In genomic region chr6:36423101-36423824, GRCh38 we compare ENCODE assay signal across 8 cellular contexts. TPM values are rescaled to one million over a fixed set of nuclear protein-coding genes. Genes with fewer than 3 reads are reported as not detected.
DNase-seq lines count a peak whose midpoint lies in the region; ATAC-seq and TF ChIP-seq lines count a peak whose summit lies in the region.

No MANE protein-coding gene starts in this region.

- no peaks in the 10 kb centered on the region for H3K27me3 ChIP-seq in CD8-positive, alpha-beta T cell (ENCODE audit: insufficient read depth, low read length)
- no peaks in the 10 kb centered on the region for H3K27me3 ChIP-seq in dorsolateral prefrontal cortex

- peak; percentile 74 for TF ChIP-seq CTCF in CD8-positive, alpha-beta T cell (IDR thresholded peaks at IDR 0.05)
- peak; percentile 38 to 84 (median 70) for TF ChIP-seq CTCF in dorsolateral prefrontal cortex (IDR thresholded peaks at IDR 0.05 in 54 of 56, conservative IDR thresholded peaks at IDR 0.05 in 2 of 56; ENCODE audit: low read depth in 1 of 56, partially characterized antibody in 56 of 56)
- peak in 1 of 3 donors; percentile 56 for TF ChIP-seq CTCF in lower leg skin (IDR thresholded peaks at IDR 0.05)

- H3K4me1 ChIP-seq in CD8-positive, alpha-beta T cell (ENCODE audit: insufficient read depth, low read length): peaks cover 12% of the 10 kb centered on the region

- TF ChIP-seq POLR2A in lower leg skin (IDR thresholded peaks at IDR 0.05): no peak

- CTCF ChIA-PET in CD8-positive, alpha-beta T cell (lab: Charles Lee): interaction anchor here (0.6 to 1.7 kb wide), 20 partner anchors 8 to 336 kb away, joined by 3 to 7 read pairs (median 4); partner anchors contain the start of genes CDKN1A, KCTD20 and STK38

- peak overlapping the region; percentile 95 for H3K27ac Mint-ChIP-seq in CD8-positive, alpha-beta T cell

- 0 to 1% methylated on average over 39 to 51 of the region's 51 CpGs for WGBS in lower leg skin, 2 donors

- peak overlapping the region; percentile 95 for H3K4me3 Mint-ChIP-seq in CD8-positive, alpha-beta T cell

- no peaks in the 10 kb centered on the region for H3K9me3 Mint-ChIP-seq in CD8-positive, alpha-beta T cell

- DNase-seq in CD8-positive, alpha-beta T cell: peak; percentile 96 to 99 (median 98)
- DNase-seq in NCI-H774 (lab: John Stamatoyannopoulos, UW) (peak; percentile 97), dorsolateral prefrontal cortex (peak; percentile 96 to 99 (median 97)), lower leg skin (ENCODE audit: low spot score in 2 of 2) (peak; percentile 97 to 99)
- peak; percentile 98 to 99 for DNase-seq in activated CD4-positive, alpha-beta T cell treated with anti-CD3 and anti-CD28 coated beads, Interleukin-2, amount 50 U/mL, for 48 hours
- DNase-seq in stimulated activated CD4-positive, alpha-beta T cell treated with anti-CD3 and anti-CD28 coated beads, Interleukin-4, amount 100 ng/mL, for 4 hours: peak; percentile 97 to 98

- peaks cover 11% of the 10 kb centered on the region for H3K4me1 Mint-ChIP-seq in CD8-positive, alpha-beta T cell (ENCODE audit: low read depth)

- POLR2A ChIA-PET in CD8-positive, alpha-beta T cell (lab: Charles Lee): interaction anchor here (0.8 to 1.7 kb wide), 10 partner anchors 9 to 257 kb away, joined by 3 to 10 read pairs (median 4); partner anchors contain the start of genes CDKN1A, KCTD20 and PXT1

- H3K27me3 Mint-ChIP-seq in CD8-positive, alpha-beta T cell (ENCODE audit: low read depth): no peaks in the 10 kb centered on the region

- H3K36me3 ChIP-seq in CD8-positive, alpha-beta T cell (ENCODE audit: insufficient read depth, low read length): no peaks in the 10 kb centered on the region

- intact Hi-C loops in CD8-positive, alpha-beta T cell (cut with DNase I, micrococcal nuclease): loop anchor here (1.0 to 2.0 kb wide), 10 partner anchors 19 to 788 kb away; partner anchors contain the start of genes SRSF3 (in 2 of the 2), KCTD20 (in 1 of the 2), PXT1 (in 1 of the 2) and STK38 (in 1 of the 2)
- intact Hi-C loops in dorsolateral prefrontal cortex (cut with DNase I): loop anchor here (1.0 to 5.0 kb wide), 8 partner anchors 19 to 564 kb away; partner anchors contain the start of genes STK38 (in 2 of the 2), KCTD20 (in 1 of the 2), MTCH1 (in 1 of the 2) and PXT1 (in 1 of the 2)
- intact Hi-C loops in lower leg skin (cut with DNase I; ENCODE audit: low total_unique reads): no loop called here

- H3K27ac ChIP-seq in CD8-positive, alpha-beta T cell (ENCODE audit: low read depth, low read length): peak overlapping the region; percentile 60
- peak overlapping the region; percentile 27 to 93 (median 82) for H3K27ac ChIP-seq in dorsolateral prefrontal cortex

- no peaks in the 10 kb centered on the region for H3K9me3 ChIP-seq in CD8-positive, alpha-beta T cell (ENCODE audit: low read length)

- peak; percentile 96 for ATAC-seq in CD8-positive, alpha-beta T cell
- ATAC-seq in GM19438 (IDR thresholded peaks at IDR 0.05; ENCODE audit: low read depth, unreplicated experiment) (peak; percentile 86), HG03571 (IDR thresholded peaks at IDR 0.05; ENCODE audit: unreplicated experiment) (peak; percentile 88)

- H3K36me3 Mint-ChIP-seq in CD8-positive, alpha-beta T cell: peaks cover 4% of the 10 kb centered on the region

- peak overlapping the region; percentile 63 for H3K4me3 ChIP-seq in CD8-positive, alpha-beta T cell (ENCODE audit: low read depth, low read length)
- peak overlapping the region; percentile 45 to 81 (median 67) for H3K4me3 ChIP-seq in dorsolateral prefrontal cortex
- peak overlapping the region; percentile 46 for H3K4me3 ChIP-seq in lower leg skin (ENCODE audit: low read depth, poor library complexity, severe bottlenecking)

RNA-seq across cellular contexts. Expression of gene PXT1, which starts 19.4 kb away (rescaled TPM):
- total RNA-seq in CD8-positive, alpha-beta T cell: under 1 TPM; 0.56 to 0.95 TPM
- total RNA-seq in dorsolateral prefrontal cortex: 1 to 10 TPM in 1 of 120 experiments, under 1 TPM in 50, not detected in 69; 0.17 to 1.1 (median 0.34) TPM
- total RNA-seq in lower leg skin: not detected

RNA-seq across cellular contexts. Expression of gene KCTD20, which starts 19.5 kb away (rescaled TPM):
- total RNA-seq in CD8-positive, alpha-beta T cell: 10 to 100 TPM; 42.5 to 49.1 TPM
- total RNA-seq in dorsolateral prefrontal cortex (10 to 100 TPM; 25.8 to 51.1 (median 35.6) TPM), lower leg skin (10 to 100 TPM; 48.5 to 84.1 (median 56.8) TPM)

RNA-seq across cellular contexts. Expression of gene ETV7, which starts 35.8 kb away (rescaled TPM):
- total RNA-seq in CD8-positive, alpha-beta T cell: under 1 TPM in 1 of 2 experiments, not detected in 1; 0.30 TPM
- total RNA-seq in dorsolateral prefrontal cortex (1 to 10 TPM in 57 of 120 experiments, under 1 TPM in 57, not detected in 6; 0.31 to 4.0 (median 1.0) TPM), lower leg skin (10 to 100 TPM; 14.3 to 30.0 (median 15.0) TPM)

Comparison
In these comparisons a context has a peak if more than half of its experiments do, and no peak if none do; other contexts are left out.
1. Peak in every context shown above with its lines: DNase-seq, ATAC-seq, H3K4me3 ChIP-seq and H3K27ac ChIP-seq.